Comparison of ENCODE assay signal across 1 cellular context in the genomic region with DNA sequence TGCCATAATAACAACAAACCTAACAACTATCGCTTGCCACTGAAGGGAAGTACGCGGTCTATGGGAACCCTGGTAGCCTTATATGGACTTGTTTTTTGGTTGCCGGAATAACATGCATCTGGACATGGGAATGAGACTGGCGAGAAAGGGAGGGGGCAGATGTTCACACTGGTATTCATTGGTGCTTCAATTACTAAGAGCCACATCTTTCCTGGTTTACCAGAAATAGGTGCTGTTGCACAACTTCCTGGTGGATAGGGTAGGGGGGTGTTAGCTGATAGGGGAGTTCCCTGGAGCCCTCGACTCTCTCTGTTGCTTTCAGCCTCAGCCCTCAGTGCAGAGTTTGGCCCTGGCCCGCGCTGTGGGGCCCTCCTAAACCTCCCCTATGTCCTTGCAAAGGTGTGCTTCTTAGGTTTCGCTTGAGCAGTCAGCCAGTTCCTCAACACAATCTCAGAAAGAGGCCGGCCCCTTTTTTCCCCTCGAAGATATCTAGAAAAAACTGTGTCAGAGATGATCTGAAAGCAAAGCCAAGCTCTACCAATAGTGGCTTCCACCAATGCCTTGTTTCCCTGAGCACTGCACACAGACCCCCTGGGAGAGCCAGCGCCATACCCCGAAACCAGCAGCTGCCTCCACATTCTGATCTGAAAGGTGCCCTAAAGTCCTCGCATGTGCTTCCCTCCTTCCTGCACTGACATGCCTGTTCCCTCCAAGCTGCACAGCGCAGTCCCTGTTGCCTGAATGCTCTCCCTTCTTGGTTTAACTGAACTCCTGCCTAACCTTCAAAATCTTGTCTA.
TF ChIP-seq lines count a peak whose summit lies in the region.

No MANE protein-coding gene starts in this region.

TF ChIP-seq in endothelial cell of umbilical vein, 7 proteins besides CTCF, POLR2A, EP300 and RAD21:
- TF ChIP-seq, protein P1, sequence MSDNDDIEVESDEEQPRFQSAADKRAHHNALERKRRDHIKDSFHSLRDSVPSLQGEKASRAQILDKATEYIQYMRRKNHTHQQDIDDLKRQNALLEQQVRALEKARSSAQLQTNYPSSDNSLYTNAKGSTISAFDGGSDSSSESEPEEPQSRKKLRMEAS (IDR thresholded peaks at IDR 0.05; ENCODE audit: insufficient read depth, insufficient read length) = no peak
- TF ChIP-seq JUN (IDR thresholded peaks at IDR 0.05; ENCODE audit: borderline replicate concordance, insufficient read depth, insufficient read length, low read depth) = no peak
- TF ChIP-seq MYC (IDR thresholded peaks at IDR 0.05; ENCODE audit: low read depth, low read length) = no peak
- TF ChIP-seq EZH2 (IDR thresholded peaks at IDR 0.05; ENCODE audit: borderline replicate concordance, low read depth, low read length, severe bottlenecking) = no peak
- TF ChIP-seq POLR2AphosphoS5 (IDR thresholded peaks at IDR 0.05; ENCODE audit: insufficient read depth, low read depth, low read length) = no peak
- TF ChIP-seq FOS (IDR thresholded peaks at IDR 0.05; ENCODE audit: borderline replicate concordance, insufficient read depth, low read length) = no peak
- TF ChIP-seq GATA2 (IDR thresholded peaks at IDR 0.05; ENCODE audit: insufficient read depth, insufficient read length, low read depth, low read length) = no peak
